In the genomic region with DNA sequence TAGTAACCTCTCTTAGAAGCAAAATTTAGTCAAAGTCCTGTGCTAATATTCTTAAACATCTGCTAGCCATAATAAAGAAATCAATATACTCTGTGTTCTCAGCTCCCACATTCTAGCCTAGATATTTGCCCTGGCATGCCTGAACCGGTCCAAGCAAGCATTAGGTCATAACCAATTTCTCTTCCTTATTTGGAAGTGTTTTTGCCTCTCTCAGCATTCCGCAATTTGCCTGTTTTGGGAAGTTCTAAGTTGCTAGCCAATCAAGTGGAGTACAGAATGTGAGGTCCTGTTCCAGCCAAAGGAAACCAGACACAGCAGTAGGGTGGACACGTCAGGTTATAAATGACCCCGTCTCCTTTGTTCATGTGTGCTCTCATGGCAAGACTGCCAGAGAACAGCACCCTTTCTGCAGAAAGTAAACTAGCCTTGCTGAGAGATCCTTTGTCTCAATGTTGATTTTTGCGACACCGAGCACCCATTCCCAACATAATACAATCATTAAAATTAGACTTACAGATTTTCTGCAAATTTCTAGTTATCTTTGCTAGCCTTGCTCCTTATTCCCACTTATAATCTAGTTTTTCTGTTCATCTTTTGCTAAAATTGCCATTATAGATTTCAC, we compare ENCODE assay signal across 17 cellular contexts. TPM values are rescaled to one million over a fixed set of nuclear protein-coding genes. Genes with fewer than 3 reads are reported as not detected.
A peak's percentile ranks its signal among the peaks of the same experiment; 100 is the strongest.
DNase-seq lines count a peak whose midpoint lies in the region; ATAC-seq and TF ChIP-seq lines count a peak whose summit lies in the region.
"Had no signal": no experiment of that assay in that cellular context is flagged by ENCODE, and none has a peak within 500 bp of the region (broad histone marks: within the 10 kb centered on the region; RNA-seq: fewer than 3 reads in every experiment).

No MANE protein-coding gene starts in this region.

- no peak for ATAC-seq in HG03280 (IDR thresholded peaks at IDR 0.05; ENCODE audit: unreplicated experiment)
- ATAC-seq: activated CD8-positive, alpha-beta T cell treated with anti-CD3 and anti-CD28 coated beads, Interleukin-2, amount 10 ng/mL, durations not matched to agents 7 days and 5 days had no signal

- no peak overlapping the region for H3K18ac ChIP-seq in mesenchymal stem cell (ENCODE audit: low read depth in 1 of 2, low read length in 2 of 2)

- H4K8ac ChIP-seq in mesenchymal stem cell (ENCODE audit: low read length), result no peak overlapping the region

- H3K4me1 ChIP-seq in mesenchymal stem cell (ENCODE audit: control insufficient read depth, insufficient read depth, low read depth, low read length), result peaks cover 4% of the 10 kb centered on the region
- H3K4me1 ChIP-seq: uterus had no signal

- no peak overlapping the region for H3K14ac ChIP-seq in mesenchymal stem cell (ENCODE audit: low read length in 2 of 2)

- H2BK15ac ChIP-seq in mesenchymal stem cell (ENCODE audit: low read depth, poor library complexity, severe bottlenecking), result no peak overlapping the region

- H2BK5ac ChIP-seq in mesenchymal stem cell (ENCODE audit: low read depth, low read length, poor library complexity, severe bottlenecking), result no peak overlapping the region

- H3K4me3 ChIP-seq in epithelial cell of esophagus (ENCODE audit: low read length) (no peak overlapping the region), mesenchymal stem cell (ENCODE audit: insufficient read depth in 1 of 2, low read depth in 1 of 2, low read length in 2 of 2) (no peak overlapping the region)
- H3K4me3 ChIP-seq: uterus had no signal

- H3K27me3 ChIP-seq in mesenchymal stem cell (ENCODE audit: control insufficient read depth in 1 of 2, insufficient read depth in 1 of 2, low read length in 2 of 2), result no peaks in the 10 kb centered on the region
- H3K27me3 ChIP-seq: uterus had no signal

- 75% methylated on average over 6 of the region's 6 CpGs for WGBS in mesenchymal stem cell

- H3K79me1 ChIP-seq in mesenchymal stem cell (replicated peaks; ENCODE audit: low read length, poor library complexity, severe bottlenecking), result peaks cover 1% of the 10 kb centered on the region

- DNase-seq in EL (peak; percentile 40), LoVo (ENCODE audit: low spot score) (peak; percentile 60), epithelial cell of esophagus (ENCODE audit: low read depth) (peak; percentile 63), mesenchymal stem cell (peak; percentile 26), NCI-H1436 (lab: John Stamatoyannopoulos, UW) (no peak), NOMO-1 treated with DMSO at 0.1 percent for 48 hours (lab: John Stamatoyannopoulos, UW; ENCODE audit: unreplicated experiment) (no peak)
- DNase-seq: activated CD8-positive, alpha-beta T cell treated with anti-CD3 and anti-CD28 coated beads, Interleukin-2, amount 10 ng/mL, durations not matched to agents 7 days and 5 days; activated naive CD8-positive, alpha-beta T cell treated with anti-CD3 and anti-CD28 coated beads for 36 hours; erythroblast; NCI-H1694; NCI-H510A treated with DMSO at 0.1 percent for 48 hours; SHP77 treated with DMSO at 0.1 percent for 48 hours; small intestine; stimulated activated CD4-positive, alpha-beta T cell treated with anti-CD3 and anti-CD28 coated beads, Interleukin-4, amount 100 ng/mL, for 24 hours; uterus; WERI-Rb-1 had no signal

- H2BK120ac ChIP-seq in mesenchymal stem cell (ENCODE audit: low read depth, low read length), result no peak overlapping the region

- H3K36me3 ChIP-seq in mesenchymal stem cell (ENCODE audit: control insufficient read depth in 1 of 2, insufficient read depth in 2 of 2, low read depth in 1 of 2, low read length in 2 of 2), result no peaks in the 10 kb centered on the region
- H3K36me3 ChIP-seq: uterus, WERI-Rb-1 had no signal

- no peak for TF ChIP-seq CTCF in epithelial cell of esophagus (IDR thresholded peaks at IDR 0.05; ENCODE audit: insufficient read depth, low read depth, low read length, missing control alignments)

- H3K4ac ChIP-seq in mesenchymal stem cell (ENCODE audit: low read depth in 1 of 2, low read length in 2 of 2), result peak overlapping the region in 1 of 2 experiments; percentile 42

- H3K27ac ChIP-seq in mesenchymal stem cell (ENCODE audit: low read length, poor library complexity, severe bottlenecking), result peak overlapping the region; percentile 61
- H3K27ac ChIP-seq: uterus, WERI-Rb-1 had no signal

- H4K91ac ChIP-seq in mesenchymal stem cell (ENCODE audit: low read length), result no peak overlapping the region

- no peak overlapping the region for H3K4me2 ChIP-seq in mesenchymal stem cell (ENCODE audit: low read length, poor library complexity, severe bottlenecking)

- H2AK5ac ChIP-seq in mesenchymal stem cell (ENCODE audit: low read length, severe bottlenecking), result no peak overlapping the region

- H3K9me3 ChIP-seq in mesenchymal stem cell (ENCODE audit: control insufficient read depth, low read length), result peaks cover 22% of the 10 kb centered on the region
- H3K9me3 ChIP-seq: uterus had no signal

- no peak overlapping the region for H3K23ac ChIP-seq in mesenchymal stem cell (ENCODE audit: low read length in 2 of 2)

- H2AFZ ChIP-seq in mesenchymal stem cell (ENCODE audit: low read depth, low read length), result no peak overlapping the region

- H2BK12ac ChIP-seq in mesenchymal stem cell (ENCODE audit: low read length in 2 of 2), result no peak overlapping the region

- H3K9ac ChIP-seq in mesenchymal stem cell (ENCODE audit: low read length), result peak overlapping the region; percentile 51

RNA-seq across cellular contexts. Expression of a gene that starts 13.0 kb away (rescaled TPM):
- 17.1 TPM for polyA plus RNA-seq in mesenchymal stem cell (2013, experiment 1 of 2)
- polyA plus RNA-seq in mesenchymal stem cell (2013, experiment 2 of 2), result 17.2 TPM

Comparison
In these comparisons a context has a peak if more than half of its experiments do, and no peak if none do; other contexts are left out.
1. DNase-seq: peak in EL (single experiment), LoVo (single experiment), epithelial cell of esophagus (single experiment) and mesenchymal stem cell (single experiment); none in NCI-H1436 (single experiment) and NOMO-1 treated with DMSO at 0.1 percent for 48 hours (single experiment).